ENCODE assay signal across 20 cellular contexts in genomic region chr7:46032936-46033335, GRCh38.
DNase-seq lines count a peak whose midpoint lies in the region; ATAC-seq, FAIRE-seq and TF ChIP-seq lines count a peak whose summit lies in the region.
"Had no signal": no experiment of that assay in that cellular context is flagged by ENCODE, and none has a peak within 500 bp of the region (broad histone marks: within the 10 kb centered on the region; RNA-seq: fewer than 3 reads in every experiment).

No MANE protein-coding gene starts in this region.

- no peak overlapping the region for H3K4me2 ChIP-seq in astrocyte (ENCODE audit: low read length)
- H3K4me2 ChIP-seq: BLaER1 had no signal

- FAIRE-seq in astrocyte (lab: Jason Lieb, UNC), result no peak

- H3K27me3 Mint-ChIP-seq in astrocyte (ENCODE audit: low read depth, unreplicated experiment), result no peaks in the 10 kb centered on the region

- peaks cover 22% of the 10 kb centered on the region for H3K9me3 Mint-ChIP-seq in astrocyte (ENCODE audit: unreplicated experiment)
- H3K9me3 Mint-ChIP-seq: T-helper 2 cell treated with Interferon-gamma antibody and Interleukin-4, amounts not matched to agents 5 μg/mL and 100 μg/mL, for 36 hours had no signal

- H3K4me3 ChIP-seq in BJ (ENCODE audit: low read depth, low read length) (no peak overlapping the region), astrocyte (ENCODE audit: insufficient read depth, low read depth, low read length) (no peak overlapping the region), left lung (no peak overlapping the region)
- H3K4me3 ChIP-seq: BLaER1, colonic mucosa, sigmoid colon had no signal

- H3K27ac Mint-ChIP-seq in astrocyte (ENCODE audit: unreplicated experiment), result peak overlapping the region; percentile 28
- H3K27ac Mint-ChIP-seq: T-helper 2 cell treated with Interferon-gamma antibody and Interleukin-4, amounts not matched to agents 5 μg/mL and 100 μg/mL, for 36 hours had no signal

- no peak overlapping the region for H2AFZ ChIP-seq in astrocyte (ENCODE audit: low read depth, low read length)

- peaks cover 31% of the 10 kb centered on the region for H3K4me1 Mint-ChIP-seq in astrocyte (ENCODE audit: low read depth, unreplicated experiment)

- no peaks in the 10 kb centered on the region for H3K79me2 ChIP-seq in astrocyte (ENCODE audit: insufficient read depth, low read length)

- H3K4me1 ChIP-seq in astrocyte (ENCODE audit: insufficient read depth, low read length), result no peaks in the 10 kb centered on the region
- H3K4me1 ChIP-seq in left lung, result no peaks in the 10 kb centered on the region
- H3K4me1 ChIP-seq: colonic mucosa, sigmoid colon had no signal

- intact Hi-C loops in left lung (cut with DNase I), result no loop called here

- TF ChIP-seq CTCF in BJ (IDR thresholded peaks at IDR 0.05; ENCODE audit: insufficient read depth, low read depth, low read length), result no peak
- no peak for TF ChIP-seq CTCF in astrocyte (IDR thresholded peaks at IDR 0.05; ENCODE audit: insufficient read depth, low read depth, low read length)
- TF ChIP-seq CTCF in left lung (IDR thresholded peaks at IDR 0.05), result no peak

- no peaks in the 10 kb centered on the region for H4K20me1 ChIP-seq in astrocyte (ENCODE audit: insufficient read depth, low read length)
- H4K20me1 ChIP-seq: BLaER1 had no signal

- POLR2A ChIA-PET in BJ (lab: Charles Lee), result no interaction called here

- H3K27ac ChIP-seq in astrocyte (ENCODE audit: low read depth, low read length), result no peak overlapping the region
- no peak overlapping the region for H3K27ac ChIP-seq in left lung
- H3K27ac ChIP-seq: BLaER1, colonic mucosa, sigmoid colon had no signal

- CTCF ChIA-PET in BJ (lab: Yijun Ruan, JAX), result no interaction called here

- H3K27me3 ChIP-seq in BJ (ENCODE audit: control insufficient read depth, insufficient read depth, low read length), result no peaks in the 10 kb centered on the region
- H3K27me3 ChIP-seq in astrocyte (ENCODE audit: insufficient read depth, low read length), result no peaks in the 10 kb centered on the region
- H3K27me3 ChIP-seq in left lung, result no peaks in the 10 kb centered on the region
- H3K27me3 ChIP-seq: BLaER1, colonic mucosa, sigmoid colon had no signal

- peaks cover 3% of the 10 kb centered on the region for H3K36me3 Mint-ChIP-seq in astrocyte (ENCODE audit: low read depth, unreplicated experiment)

- no peak overlapping the region for H3K9ac ChIP-seq in astrocyte (ENCODE audit: low read length)
- H3K9ac ChIP-seq: BLaER1 had no signal

- H3K9me3 ChIP-seq in astrocyte (ENCODE audit: insufficient read depth, low read depth, low read length) (no peaks in the 10 kb centered on the region), left lung (peaks cover 0 to 2% of the 10 kb centered on the region in 2 donors)
- H3K9me3 ChIP-seq: BLaER1, colonic mucosa, sigmoid colon had no signal

- no peak overlapping the region for H3K4me3 Mint-ChIP-seq in astrocyte (ENCODE audit: unreplicated experiment)
- H3K4me3 Mint-ChIP-seq: T-helper 2 cell treated with Interferon-gamma antibody and Interleukin-4, amounts not matched to agents 5 μg/mL and 100 μg/mL, for 36 hours had no signal

- no peaks in the 10 kb centered on the region for H3K36me3 ChIP-seq in BJ (ENCODE audit: control insufficient read depth, insufficient read depth, low read length)
- no peaks in the 10 kb centered on the region for H3K36me3 ChIP-seq in astrocyte (ENCODE audit: insufficient read depth, low read length)
- no peaks in the 10 kb centered on the region for H3K36me3 ChIP-seq in left lung
- H3K36me3 ChIP-seq: BLaER1, colonic mucosa, sigmoid colon had no signal

- ATAC-seq in left lung (peak; percentile 22), HG03521 (IDR thresholded peaks at IDR 0.05; ENCODE audit: unreplicated experiment) (no peak), HG03025 (IDR thresholded peaks at IDR 0.05; ENCODE audit: low FRiP score, unreplicated experiment) (no peak)
- ATAC-seq: activated CD4-positive, CD25-positive, alpha-beta regulatory T cell treated with anti-CD3 and anti-CD28 coated beads, Interleukin-2, amount 50 U/mL, for 24 hours had no signal

- DNase-seq in BJ (ENCODE audit: low read depth) (peak; percentile 80), HPDE6-E6E7 (ENCODE audit: extremely low spot score) (peak; percentile 46), astrocyte (ENCODE audit: low read depth) (peak; percentile 26), left lung (no peak), DMS79 treated with DMSO at 0.1 percent for 48 hours (lab: John Stamatoyannopoulos, UW) (no peak), epidermal melanocyte (ENCODE audit: insufficient read length, low spot score) (no peak)
- DNase-seq: activated effector memory CD4-positive, alpha-beta T cell treated with anti-CD3 and anti-CD28 coated beads, Interleukin-2, amount 50 U/mL, for 16 hours; colonic mucosa; DMS 273 treated with DMSO at 0.1 percent for 48 hours; Kasumi-1; NCI-H1436 treated with DMSO at 0.1 percent for 48 hours; NCI-H2227 treated with DMSO at 0.1 percent for 48 hours; NK-92 treated with Interleukin-12 subunit alpha and Interleukin-12 subunit beta, amount 100 ng/mL, for 24 hours; sigmoid colon; stimulated activated CD4-positive, alpha-beta T cell treated with anti-CD3 and anti-CD28 coated beads, Interleukin-4, amount 100 ng/mL, for 1 hour had no signal

Comparison
In these comparisons a context has a peak if more than half of its experiments do, and no peak if none do; other contexts are left out.
1. DNase-seq: peak in BJ (single experiment), HPDE6-E6E7 (single experiment) and astrocyte (single experiment); none in left lung (0 of 2), DMS79 treated with DMSO at 0.1 percent for 48 hours (single experiment) and epidermal melanocyte (single experiment).